In the genomic region with DNA sequence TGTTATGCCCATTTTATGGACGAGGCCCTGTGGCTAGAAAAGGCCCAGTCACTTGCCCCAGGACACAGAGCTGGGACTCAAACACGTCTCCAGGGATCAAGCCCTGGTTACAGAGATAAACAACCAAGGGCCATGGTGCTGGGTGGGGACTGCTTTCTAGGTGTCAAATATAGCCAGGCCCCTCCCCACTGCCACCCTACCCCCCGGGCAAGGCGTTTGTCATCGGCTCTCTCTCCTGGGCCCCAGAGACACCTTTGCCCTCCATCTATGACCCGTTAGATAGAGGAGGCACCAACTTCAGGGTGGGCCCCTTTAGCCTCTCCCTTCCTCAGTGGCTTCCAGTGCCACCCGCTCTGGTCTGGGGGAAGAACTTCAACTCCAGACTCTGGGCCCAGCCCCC, we compare ENCODE assay signal across 17 cellular contexts. TPM values are rescaled to one million over a fixed set of nuclear protein-coding genes. Genes with fewer than 3 reads are reported as not detected.
A peak's percentile ranks its signal among the peaks of the same experiment; 100 is the strongest.
DNase-seq lines count a peak whose midpoint lies in the region; ATAC-seq and TF ChIP-seq lines count a peak whose summit lies in the region.
"Had no signal": no experiment of that assay in that cellular context is flagged by ENCODE, and none has a peak within 500 bp of the region (broad histone marks: within the 10 kb centered on the region; RNA-seq: fewer than 3 reads in every experiment).

No MANE protein-coding gene starts in this region.

- CTCF ChIA-PET in activated B cell treated with CpG ODN at 0.5 μM for 24 hours (lab: Charles Lee): interaction anchor here (3.0 kb wide), 1 partner anchor 18 kb away, joined by 14 read pairs; the partner anchor contains the start of gene LTBP2

- H3K4me1 Mint-ChIP-seq in activated B cell treated with CpG ODN at 0.5 μM for 24 hours: peaks cover 29% of the 10 kb centered on the region
- H3K4me1 Mint-ChIP-seq: activated naive CD4-positive, alpha-beta T cell treated with anti-CD3 and anti-CD28 coated beads, Interleukin-2, amount 10 ng/mL, durations not matched to agents 7 days and 5 days; endodermal cell had no signal

- DNase-seq in activated B cell treated with CpG ODN at 0.5 μM for 24 hours: no peak
- no peak for DNase-seq in osteoblast (ENCODE audit: insufficient read length, low spot score, missing footprints)
- no peak for DNase-seq in transverse colon
- DNase-seq in HAP-1 (ENCODE audit: low spot score in 2 of 2): no peak
- DNase-seq in globus pallidus (ENCODE audit: low spot score): no peak
- DNase-seq: activated CD4-positive, alpha-beta T cell treated with anti-CD3 and anti-CD28 coated beads for 48 hours; activated naive CD4-positive, alpha-beta T cell treated with anti-CD3 and anti-CD28 coated beads, Interleukin-2, amount 10 ng/mL, durations not matched to agents 7 days and 5 days; DND-41; endodermal cell; foreskin keratinocyte; NCI-H146; NCI-H226; SJCRH30; stimulated activated naive CD8-positive, alpha-beta T cell treated with anti-CD3 and anti-CD28 coated beads, Interleukin-15, Interleukin-2, amounts not matched to agents 100 U/mL and 50 U/mL, for 24 hours had no signal

- H3K4me3 ChIP-seq in esophagus (ENCODE audit: low read depth in 1 of 2, low read length in 2 of 2) (no peak overlapping the region), osteoblast (ENCODE audit: insufficient read depth, low read length) (no peak overlapping the region), transverse colon (no peak overlapping the region), HAP-1 (no peak overlapping the region)
- H3K4me3 ChIP-seq: SJCRH30 had no signal

- H3K27me3 ChIP-seq in esophagus (ENCODE audit: control insufficient read depth in 1 of 2, insufficient read depth in 2 of 2, low read length in 2 of 2) (no peaks in the 10 kb centered on the region), osteoblast (ENCODE audit: insufficient read depth, low read length) (no peaks in the 10 kb centered on the region), transverse colon (no peaks in the 10 kb centered on the region), HAP-1 (ENCODE audit: low read depth) (no peaks in the 10 kb centered on the region)
- H3K27me3 ChIP-seq: foreskin keratinocyte, SJCRH30 had no signal

- POLR2A ChIA-PET in activated B cell treated with CpG ODN at 0.5 μM for 24 hours (lab: Charles Lee): no interaction called here

- ATAC-seq in activated B cell treated with CpG ODN at 0.5 μM for 24 hours (ENCODE audit: low read depth) (no peak), GM18868 (IDR thresholded peaks at IDR 0.05; ENCODE audit: unreplicated experiment) (no peak)
- ATAC-seq: foreskin keratinocyte; stimulated activated naive CD8-positive, alpha-beta T cell treated with anti-CD3 and anti-CD28 coated beads, Interleukin-15, Interleukin-2, amounts not matched to agents 100 U/mL and 50 U/mL, for 24 hours had no signal

- no peak for TF ChIP-seq EP300 in transverse colon (IDR thresholded peaks at IDR 0.05; ENCODE audit: low read depth)

- H3K27me3 Mint-ChIP-seq in activated B cell treated with CpG ODN at 0.5 μM for 24 hours: no peaks in the 10 kb centered on the region

- H3K4me2 ChIP-seq in osteoblast (ENCODE audit: insufficient read depth, low read length): no peak overlapping the region

- no peaks in the 10 kb centered on the region for H3K36me3 Mint-ChIP-seq in activated B cell treated with CpG ODN at 0.5 μM for 24 hours (ENCODE audit: low read depth)
- H3K36me3 Mint-ChIP-seq: activated naive CD4-positive, alpha-beta T cell treated with anti-CD3 and anti-CD28 coated beads, Interleukin-2, amount 10 ng/mL, durations not matched to agents 7 days and 5 days; CD14-positive monocyte had no signal

- H3K36me3 ChIP-seq in esophagus (ENCODE audit: control insufficient read depth in 2 of 2, insufficient read depth in 2 of 2, low read length in 1 of 2) (peaks cover 0 to 2% of the 10 kb centered on the region in 2 donors), osteoblast (ENCODE audit: insufficient read depth, low read length) (peaks cover 55% of the 10 kb centered on the region), transverse colon (no peaks in the 10 kb centered on the region), HAP-1 (replicated peaks) (no peaks in the 10 kb centered on the region)
- H3K36me3 ChIP-seq: SJCRH30 had no signal

- peaks cover 98% of the 10 kb centered on the region for H3K79me2 ChIP-seq in osteoblast (ENCODE audit: insufficient read depth, low read length)

- in situ Hi-C loops in transverse colon (cut with MboI; ENCODE audit: low pct_ligation_motif_present in 1 of 4, low pct_unique_long_range_greater_than_20kb in 1 of 4, low sequenced_read_pairs in 3 of 4) (no loop called here), HAP-1 (cut with MboI; ENCODE audit: low sequenced_read_pairs) (no loop called here)

- no peak for TF ChIP-seq POLR2A in transverse colon (IDR thresholded peaks at IDR 0.05)

- no peaks in the 10 kb centered on the region for H3K9me3 Mint-ChIP-seq in activated B cell treated with CpG ODN at 0.5 μM for 24 hours
- H3K9me3 Mint-ChIP-seq: activated naive CD4-positive, alpha-beta T cell treated with anti-CD3 and anti-CD28 coated beads, Interleukin-2, amount 10 ng/mL, durations not matched to agents 7 days and 5 days; CD14-positive monocyte; endodermal cell had no signal

- H4K20me1 ChIP-seq in osteoblast (ENCODE audit: insufficient read depth, low read length): peaks cover 21% of the 10 kb centered on the region

- 67 to 71% methylated on average over 7 of the region's 7 CpGs for WGBS in esophagus, 2 donors
- WGBS in transverse colon (ENCODE audit: low coverage in 1 of 2), 2 donors: 60 to 67% methylated on average over 3 to 7 of the region's 7 CpGs

- no peak overlapping the region for H3K4me3 Mint-ChIP-seq in activated B cell treated with CpG ODN at 0.5 μM for 24 hours
- H3K4me3 Mint-ChIP-seq: activated naive CD4-positive, alpha-beta T cell treated with anti-CD3 and anti-CD28 coated beads, Interleukin-2, amount 10 ng/mL, durations not matched to agents 7 days and 5 days; CD14-positive monocyte; endodermal cell had no signal

- peaks cover 15 to 30% of the 10 kb centered on the region in 2 donors for H3K4me1 ChIP-seq in esophagus (ENCODE audit: control insufficient read depth in 2 of 2, insufficient read depth in 2 of 2, low read length in 1 of 2)
- peaks cover 74% of the 10 kb centered on the region for H3K4me1 ChIP-seq in osteoblast (ENCODE audit: insufficient read depth, low read length)
- H3K4me1 ChIP-seq in transverse colon: peaks cover 3 to 52% (median 20%) of the 10 kb centered on the region in 4 donors
- no peaks in the 10 kb centered on the region for H3K4me1 ChIP-seq in HAP-1

- TF ChIP-seq CTCF in activated B cell treated with CpG ODN at 0.5 μM for 24 hours (IDR thresholded peaks at IDR 0.05) (no peak), osteoblast (IDR thresholded peaks at IDR 0.05; ENCODE audit: extremely low read depth, low read depth, low read length) (no peak), transverse colon (IDR thresholded peaks at IDR 0.05) (no peak)

- H3K27ac ChIP-seq in esophagus (ENCODE audit: low read depth in 2 of 2, low read length in 1 of 2) (peak overlapping the region; percentile 33 to 66), osteoblast (ENCODE audit: low read depth, low read length) (peak overlapping the region; percentile 79), transverse colon (peak overlapping the region; percentile 27 to 64 (median 60))
- H3K27ac ChIP-seq: foreskin keratinocyte had no signal

- H3K9me3 ChIP-seq in esophagus (ENCODE audit: control insufficient read depth in 2 of 2, insufficient read depth in 1 of 2, low read depth in 1 of 2, low read length in 1 of 2): no peaks in the 10 kb centered on the region
- H3K9me3 ChIP-seq in osteoblast (ENCODE audit: low read depth, low read length): no peaks in the 10 kb centered on the region
- no peaks in the 10 kb centered on the region for H3K9me3 ChIP-seq in transverse colon
- H3K9me3 ChIP-seq in HAP-1: no peaks in the 10 kb centered on the region
- H3K9me3 ChIP-seq: SJCRH30 had no signal

- peak overlapping the region; percentile 53 for H3K27ac Mint-ChIP-seq in activated B cell treated with CpG ODN at 0.5 μM for 24 hours
- H3K27ac Mint-ChIP-seq: endodermal cell had no signal

- no peak overlapping the region for H2AFZ ChIP-seq in osteoblast (ENCODE audit: low read length)

- intact Hi-C loops in activated B cell treated with CpG ODN at 0.5 μM for 24 hours (cut with micrococcal nuclease): no loop called here
- intact Hi-C loops in transverse colon (cut with DNase I; ENCODE audit: low total_unique reads): no loop called here

RNA-seq across cellular contexts. Expression of gene LTBP2, which starts 18.0 kb away (rescaled TPM):
- 0.07 and 0.11 TPM in 2 replicates for total RNA-seq in activated B cell treated with CpG ODN at 0.5 μM for 24 hours
- 1 to 10 TPM; 4.7 to 5.5 TPM for polyA plus RNA-seq in esophagus
- total RNA-seq in osteoblast: 493 and 546 TPM in 2 replicates
- total RNA-seq in transverse colon: 10 to 100 TPM in 3 of 4 donors, 1 to 10 TPM in 1; 9.7 to 15.3 (median 11.9) TPM

Comparison
In these comparisons a context has a peak if more than half of its experiments do, and no peak if none do; other contexts are left out.
1. RNA of gene LTBP2, which starts 18.0 kb away (total RNA-seq): 493 to 546 TPM in osteoblast; 9.7 to 15.3 TPM in transverse colon and 0.07 to 0.11 TPM in activated B cell treated with CpG ODN at 0.5 μM for 24 hours; every median in the first group is over 10 times any median in the second.
2. Peak in every context shown above with its lines, with median percentiles within 50 percentile points of each other: H3K27ac ChIP-seq.